25 cellular contexts compared by ENCODE assay signal in the genomic region with DNA sequence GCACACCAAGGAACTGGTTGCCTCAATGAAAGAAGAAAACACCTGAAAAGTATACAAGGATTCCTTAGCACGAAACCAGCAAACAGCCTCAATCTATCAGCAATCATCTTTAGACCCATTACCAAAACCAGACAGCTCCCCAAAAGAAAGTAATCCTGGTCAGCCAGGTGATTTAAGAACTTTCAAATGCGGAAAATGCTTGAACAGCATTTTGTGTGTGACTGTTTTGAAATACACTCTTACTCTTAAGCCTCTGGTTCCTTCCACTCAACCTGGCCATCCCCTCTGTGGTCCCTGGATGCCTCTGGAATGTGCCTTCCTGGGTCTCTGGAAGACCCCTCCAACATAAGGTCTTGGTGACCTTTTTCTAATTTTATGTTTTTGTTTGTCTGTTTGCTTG.
"Had no signal": no experiment of that assay in that cellular context is flagged by ENCODE, and none has a peak within 500 bp of the region (broad histone marks: within the 10 kb centered on the region; RNA-seq: fewer than 3 reads in every experiment).

No MANE protein-coding gene starts in this region.

- H3K4me3 ChIP-seq: coronary artery, dorsolateral prefrontal cortex, esophagus squamous epithelium, gastrocnemius medialis, heart right ventricle, left lung, lower lobe of right lung had no signal

- ATAC-seq: esophagus mucosa, gastrocnemius medialis, heart right ventricle, left cardiac atrium, left lung, left ventricle myocardium superior, lower lobe of right lung had no signal

- DNase-seq: dermis blood vessel endothelial cell; dorsolateral prefrontal cortex; effector CD4-positive, alpha-beta T cell; effector memory CD4-positive, alpha-beta T cell; erythroblast; esophagus squamous epithelium; foreskin fibroblast; foreskin melanocyte; gastrocnemius medialis; glutamatergic neuron; head of caudate nucleus; heart right ventricle; hippocampal formation; left cardiac atrium; left lung; left ventricle myocardium superior; lower lobe of right lung; mesendoderm; midbrain had no signal

- H3K4me1 ChIP-seq: esophagus squamous epithelium, heart right ventricle, left lung, lower lobe of right lung had no signal

- H3K36me3 ChIP-seq: esophagus squamous epithelium, gastrocnemius medialis, heart right ventricle, left lung, lower lobe of right lung had no signal

- H3K27ac ChIP-seq: coronary artery, dorsolateral prefrontal cortex, epithelial cell of prostate, esophagus squamous epithelium, gastrocnemius medialis, heart right ventricle, left lung, lower lobe of right lung had no signal

- FAIRE-seq: colon, islet of Langerhans, keratinocyte had no signal

- H3K27me3 ChIP-seq: esophagus squamous epithelium, gastrocnemius medialis, left lung had no signal

- H3K9me3 ChIP-seq: esophagus squamous epithelium, gastrocnemius medialis, heart right ventricle, left lung, lower lobe of right lung had no signal
